In genomic region chr7:3332308-3332707, GRCh38 we compare ENCODE assay signal across 24 cellular contexts. TPM values are rescaled to one million over a fixed set of nuclear protein-coding genes. Genes with fewer than 3 reads are reported as not detected.
A peak's percentile ranks its signal among the peaks of the same experiment; 100 is the strongest.
DNase-seq lines count a peak whose midpoint lies in the region; ATAC-seq, FAIRE-seq and TF ChIP-seq lines count a peak whose summit lies in the region.
"Had no signal": no experiment of that assay in that cellular context is flagged by ENCODE, and none has a peak within 500 bp of the region (broad histone marks: within the 10 kb centered on the region; RNA-seq: fewer than 3 reads in every experiment).

No MANE protein-coding gene starts in this region.

- intact Hi-C loops in right cardiac atrium (cut with DNase I) = no loop called here

- H3K4me1 Mint-ChIP-seq in astrocyte (ENCODE audit: low read depth, unreplicated experiment) = no peaks in the 10 kb centered on the region
- H3K4me1 Mint-ChIP-seq: CD14-positive monocyte; CD4-positive, alpha-beta memory T cell; CD4-positive, CD25-positive, alpha-beta regulatory T cell; CD8-positive, alpha-beta memory T cell had no signal

- POLR2A ChIA-PET in SK-N-SH (lab: Yijun Ruan, JAX) = no interaction called here
- POLR2A ChIA-PET in HEK293T (lab: Yijun Ruan, JAX) = no interaction called here

- TF ChIP-seq POLR2A in GM18505 (IDR thresholded peaks at IDR 0.05; ENCODE audit: borderline replicate concordance, extremely low read depth, insufficient read depth, insufficient read length) = no peak

- H4K20me1 ChIP-seq in SK-N-SH (ENCODE audit: insufficient read depth) (no peaks in the 10 kb centered on the region), astrocyte (ENCODE audit: insufficient read depth, low read length) (no peaks in the 10 kb centered on the region)
- H4K20me1 ChIP-seq: BLaER1 had no signal

- H3K27ac Mint-ChIP-seq in astrocyte (ENCODE audit: unreplicated experiment) = no peak overlapping the region
- H3K27ac Mint-ChIP-seq: CD14-positive monocyte; CD4-positive, alpha-beta memory T cell; CD4-positive, CD25-positive, alpha-beta regulatory T cell; CD8-positive, alpha-beta memory T cell had no signal

- DNase-seq in SK-N-SH (no peak), HEK293T (ENCODE audit: extremely low spot score) (no peak), astrocyte (ENCODE audit: low read depth) (peak; percentile 51), right cardiac atrium (no peak)
- DNase-seq: ACHN; BE2C; C1 segment of cervical spinal cord; Caco-2; Calu3; CD4-positive, alpha-beta memory T cell; CD4-positive, CD25-positive, alpha-beta regulatory T cell; CD8-positive, alpha-beta memory T cell; DMS79 treated with DMSO at 0.1 percent for 48 hours; GF-D8 had no signal

- 36% methylated on average over 2 of the region's 2 CpGs for WGBS in SK-N-SH (ENCODE audit: low lambda C conversion rate)
- WGBS in right cardiac atrium = 69% methylated on average over 2 of the region's 2 CpGs

- no peak for TF ChIP-seq CTCF in SK-N-SH (IDR thresholded peaks at IDR 0.05)
- TF ChIP-seq CTCF in astrocyte (IDR thresholded peaks at IDR 0.05; ENCODE audit: insufficient read depth, low read depth, low read length) = no peak

- no peak overlapping the region for H3K4me3 ChIP-seq in SK-N-SH (ENCODE audit: low read depth in 2 of 2, low read length in 1 of 2)
- H3K4me3 ChIP-seq in astrocyte (ENCODE audit: insufficient read depth, low read depth, low read length) = no peak overlapping the region
- H3K4me3 ChIP-seq in right cardiac atrium (ENCODE audit: low read length) = no peak overlapping the region
- H3K4me3 ChIP-seq: A549, BLaER1 had no signal

- H3K9me3 Mint-ChIP-seq in astrocyte (ENCODE audit: unreplicated experiment) = peaks cover 2% of the 10 kb centered on the region
- H3K9me3 Mint-ChIP-seq: CD4-positive, alpha-beta memory T cell; CD4-positive, CD25-positive, alpha-beta regulatory T cell; CD8-positive, alpha-beta memory T cell had no signal

- H3K27me3 ChIP-seq in SK-N-SH (ENCODE audit: insufficient read depth) = no peaks in the 10 kb centered on the region
- H3K27me3 ChIP-seq in astrocyte (ENCODE audit: insufficient read depth, low read length) = no peaks in the 10 kb centered on the region
- no peaks in the 10 kb centered on the region for H3K27me3 ChIP-seq in right cardiac atrium (ENCODE audit: control insufficient read depth, insufficient read depth)
- H3K27me3 ChIP-seq: BE2C, BLaER1 had no signal

- H3K9ac ChIP-seq in SK-N-SH (no peak overlapping the region), astrocyte (ENCODE audit: low read length) (no peak overlapping the region)
- H3K9ac ChIP-seq: BLaER1 had no signal

- no peak for ATAC-seq in SK-N-SH treated with all-trans-retinoic acid at 6 μM for 48 hours
- ATAC-seq in right cardiac atrium = no peak
- ATAC-seq in GM18505 (IDR thresholded peaks at IDR 0.05; ENCODE audit: unreplicated experiment) = no peak
- ATAC-seq: A549 had no signal

- no peaks in the 10 kb centered on the region for H3K36me3 Mint-ChIP-seq in astrocyte (ENCODE audit: low read depth, unreplicated experiment)
- H3K36me3 Mint-ChIP-seq: CD14-positive monocyte; CD4-positive, alpha-beta memory T cell; CD4-positive, CD25-positive, alpha-beta regulatory T cell; CD8-positive, alpha-beta memory T cell had no signal

- H3K4me2 ChIP-seq in SK-N-SH (no peak overlapping the region), astrocyte (ENCODE audit: low read length) (no peak overlapping the region)
- H3K4me2 ChIP-seq: A549, BLaER1 had no signal

- H3K27me3 Mint-ChIP-seq in astrocyte (ENCODE audit: low read depth, unreplicated experiment) = no peaks in the 10 kb centered on the region

- H3K4me3 Mint-ChIP-seq in astrocyte (ENCODE audit: unreplicated experiment) = no peak overlapping the region
- H3K4me3 Mint-ChIP-seq: CD14-positive monocyte; CD4-positive, alpha-beta memory T cell; CD4-positive, CD25-positive, alpha-beta regulatory T cell; CD8-positive, alpha-beta memory T cell had no signal

- H3K4me1 ChIP-seq in SK-N-SH (ENCODE audit: control insufficient read depth in 1 of 2, insufficient read depth in 2 of 2, low read depth in 1 of 2, low read length in 1 of 2) (no peaks in the 10 kb centered on the region; a peak in 1 of 4 replicates), astrocyte (ENCODE audit: insufficient read depth, low read length) (no peaks in the 10 kb centered on the region), right cardiac atrium (ENCODE audit: control insufficient read depth, insufficient read depth, low read length) (no peaks in the 10 kb centered on the region)
- H3K4me1 ChIP-seq: A549, BE2C, BLaER1, Caco-2 had no signal

- H3F3A ChIP-seq in SK-N-SH (replicated peaks; ENCODE audit: insufficient read depth) = no peaks in the 10 kb centered on the region

- TF ChIP-seq EP300 in SK-N-SH (IDR thresholded peaks at IDR 0.05; ENCODE audit: borderline replicate concordance in 1 of 2, low read depth in 1 of 2, low read length in 1 of 2) = no peak

- H3K27ac ChIP-seq in SK-N-SH (ENCODE audit: low read depth in 2 of 2, low read length in 1 of 2) (no peak overlapping the region), astrocyte (ENCODE audit: low read depth, low read length) (no peak overlapping the region), right cardiac atrium (ENCODE audit: low read length) (no peak overlapping the region)
- H3K27ac ChIP-seq: 22Rv1, A549, BLaER1 had no signal

- H3K9me2 ChIP-seq in SK-N-SH = no peaks in the 10 kb centered on the region

- H3K36me3 ChIP-seq in SK-N-SH (replicated peaks in 1 of 2; ENCODE audit: control insufficient read depth in 1 of 2, insufficient read depth in 2 of 2, low read length in 1 of 2) = no peaks in the 10 kb centered on the region
- no peaks in the 10 kb centered on the region for H3K36me3 ChIP-seq in astrocyte (ENCODE audit: insufficient read depth, low read length)
- H3K36me3 ChIP-seq: BE2C, BLaER1 had no signal

- FAIRE-seq in astrocyte (lab: Jason Lieb, UNC) = no peak
- FAIRE-seq: A549, D721Med, G401.6, GM12891, GM18507 had no signal

- CTCF ChIA-PET in SK-N-SH (lab: Yijun Ruan, JAX) (interaction anchor here (1.0 kb wide), 1 partner anchor 10 kb away, joined by 3 read pairs; no protein-coding TSS in a partner anchor), HEK293T (lab: Yijun Ruan, JAX) (no interaction called here)

- no peak for TF ChIP-seq RAD21 in SK-N-SH (IDR thresholded peaks at IDR 0.05; ENCODE audit: low read length)

- H3K9me3 ChIP-seq in SK-N-SH (no peaks in the 10 kb centered on the region), astrocyte (ENCODE audit: insufficient read depth, low read depth, low read length) (no peaks in the 10 kb centered on the region), right cardiac atrium (ENCODE audit: control insufficient read depth, low read length) (no peaks in the 10 kb centered on the region)
- H3K9me3 ChIP-seq: A549, BE2C, BLaER1, Caco-2 had no signal

- no peaks in the 10 kb centered on the region for H3K79me2 ChIP-seq in SK-N-SH (ENCODE audit: insufficient read depth)
- no peaks in the 10 kb centered on the region for H3K79me2 ChIP-seq in astrocyte (ENCODE audit: insufficient read depth, low read length)

- H2AFZ ChIP-seq in SK-N-SH (ENCODE audit: low read depth) (no peak overlapping the region), astrocyte (ENCODE audit: low read depth, low read length) (no peak overlapping the region)

TF ChIP-seq in SK-N-SH treated with all-trans-retinoic acid at 6 μM for 48 hours, 23 proteins besides CTCF, POLR2A, EP300 and RAD21 (continues in another document):
- TF ChIP-seq ESRRG (CRISPR knock-in tag; IDR thresholded peaks at IDR 0.05) (no peak), ZNF70 (CRISPR knock-in tag; IDR thresholded peaks at IDR 0.05) (no peak), TOX (CRISPR knock-in tag; IDR thresholded peaks at IDR 0.05; ENCODE audit: borderline replicate concordance) (no peak)

TF ChIP-seq in SK-N-SH, 30 proteins besides CTCF, POLR2A, EP300 and RAD21 (continues in another document):
- TF ChIP-seq CHD2 (IDR thresholded peaks at IDR 0.05; ENCODE audit: low read length, partially characterized antibody) (no peak), EZH2phosphoT487 (IDR thresholded peaks at IDR 0.05; ENCODE audit: borderline replicate concordance, low read depth) (no peak), ELF1 (IDR thresholded peaks at IDR 0.05) (no peak), TEAD4 (IDR thresholded peaks at IDR 0.05; ENCODE audit: borderline replicate concordance, insufficient read depth) (no peak), PBX3 (IDR thresholded peaks at IDR 0.05) (no peak)

TF ChIP-seq in HEK293T, 16 proteins besides CTCF, POLR2A, EP300 and RAD21:
- peak; percentile 3; the same call in 1 of the 2 replicates for TF ChIP-seq PKNOX1 (IDR thresholded peaks at IDR 0.05)
- no peak for TF ChIP-seq ELF4 (IDR thresholded peaks at IDR 0.05)
- TF ChIP-seq NFRKB (IDR thresholded peaks at IDR 0.05) = no peak
- no peak for TF ChIP-seq LEF1 (IDR thresholded peaks at IDR 0.05; ENCODE audit: borderline replicate concordance)

RNA-seq across cellular contexts. Expression of gene SDK1, which starts 31.3 kb away (rescaled TPM):
- 0.96 and 1.2 TPM in 2 replicates for polyA plus RNA-seq in SK-N-SH (2012; rRNA removed)
- 0.51 and 0.87 TPM in 2 replicates for polyA plus RNA-seq in SK-N-SH (2012; cell fraction: cytosol; rRNA removed)
- 4.8 and 5.5 TPM in 2 replicates for polyA plus RNA-seq in SK-N-SH (2012; cell fraction: nucleus; rRNA removed)
- 1.6 and 4.2 TPM in 2 replicates for total RNA-seq in astrocyte
- 1 to 10 TPM in 3 of 4 donors, under 1 TPM in 1; 0.97 to 3.2 (median 2.4) TPM for total RNA-seq in right cardiac atrium
- polyA plus RNA-seq in right cardiac atrium = 1.5 TPM
- polyA plus RNA-seq: CD14-positive monocyte; CD4-positive, alpha-beta memory T cell; CD4-positive, CD25-positive, alpha-beta regulatory T cell; CD8-positive, alpha-beta memory T cell had no signal
